Comparison of ENCODE assay signal across 15 cellular contexts in the genomic region with DNA sequence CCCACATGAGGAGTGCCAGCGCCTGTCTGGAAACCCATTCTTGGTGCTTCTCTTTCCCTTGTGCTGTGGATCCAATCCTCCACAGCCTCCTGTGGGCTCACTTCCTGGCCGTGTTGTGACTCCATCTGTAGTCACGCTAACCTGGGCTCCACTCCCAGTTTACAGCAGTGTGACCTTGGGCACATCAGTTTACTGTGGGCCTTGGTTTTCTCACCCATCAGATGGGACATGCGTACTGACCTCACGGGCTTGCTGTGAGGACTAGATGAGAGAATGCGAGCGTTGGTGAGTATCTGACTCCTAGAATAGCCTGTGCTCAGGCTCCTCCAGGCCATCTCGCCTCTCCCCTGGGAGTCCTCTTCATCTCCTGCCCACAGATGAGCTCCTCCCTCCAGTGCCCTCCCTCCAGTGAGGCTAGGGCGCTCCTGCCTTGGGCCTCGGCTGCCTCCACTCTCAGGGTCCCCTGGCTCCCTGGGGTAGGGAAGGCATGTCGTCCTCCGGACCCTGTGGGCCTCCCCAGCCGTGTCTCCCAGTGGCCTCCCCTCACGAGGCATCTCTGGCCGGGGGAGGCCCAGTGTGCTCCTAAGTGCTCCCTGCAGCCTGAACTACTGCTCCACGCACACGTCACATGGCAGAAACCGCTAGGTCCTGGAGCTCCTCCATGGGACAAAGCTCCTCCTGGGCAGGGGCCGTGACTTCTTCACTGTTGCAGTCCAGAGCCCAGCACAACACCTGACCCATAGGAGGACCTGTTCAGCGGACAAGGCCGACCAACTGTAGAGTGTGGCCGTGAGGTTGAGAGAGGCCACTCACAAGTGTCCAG. TPM values are rescaled to one million over a fixed set of nuclear protein-coding genes. Genes with fewer than 3 reads are reported as not detected.
A peak's percentile ranks its signal among the peaks of the same experiment; 100 is the strongest.
DNase-seq lines count a peak whose midpoint lies in the region; FAIRE-seq and TF ChIP-seq lines count a peak whose summit lies in the region.
"Had no signal": no experiment of that assay in that cellular context is flagged by ENCODE, and none has a peak within 500 bp of the region (broad histone marks: within the 10 kb centered on the region; RNA-seq: fewer than 3 reads in every experiment).

No MANE protein-coding gene starts in this region.

- no peaks in the 10 kb centered on the region for H3K9me3 ChIP-seq in CD4-positive, alpha-beta memory T cell (ENCODE audit: control insufficient read depth in 1 of 2, low read length in 2 of 2)
- H3K9me3 ChIP-seq in astrocyte (ENCODE audit: insufficient read depth, low read depth, low read length) (no peaks in the 10 kb centered on the region), neural progenitor cell (ENCODE audit: low read depth) (no peaks in the 10 kb centered on the region), BE2C (no peaks in the 10 kb centered on the region), uterus (no peaks in the 10 kb centered on the region)
- H3K9me3 ChIP-seq: pancreas, suprapubic skin had no signal

- H3F3A ChIP-seq in neural progenitor cell (ENCODE audit: low read depth) = peaks cover 12% of the 10 kb centered on the region

- peak overlapping the region in 1 of 2 donors; percentile 36 for H3K4me3 ChIP-seq in CD4-positive, alpha-beta memory T cell (ENCODE audit: low read length in 2 of 2)
- H3K4me3 ChIP-seq in astrocyte (ENCODE audit: insufficient read depth, low read depth, low read length) (no peak overlapping the region), neural progenitor cell (no peak overlapping the region), BE2C (ENCODE audit: low read depth, low read length) (no peak overlapping the region), uterus (no peak overlapping the region)
- H3K4me3 ChIP-seq: pancreas, suprapubic skin had no signal

- peaks cover 6 to 10% of the 10 kb centered on the region in 2 donors for H3K36me3 Mint-ChIP-seq in CD4-positive, alpha-beta memory T cell
- H3K36me3 Mint-ChIP-seq in IgD-negative memory B cell (no peaks in the 10 kb centered on the region), astrocyte (ENCODE audit: low read depth, unreplicated experiment) (peaks cover 2% of the 10 kb centered on the region), neural progenitor cell (peaks cover 7% of the 10 kb centered on the region)

- POLR2A ChIA-PET in CD4-positive, alpha-beta memory T cell (lab: Charles Lee; ENCODE audit: partially characterized antibody) = interaction anchor here (0.6 to 8.1 kb wide), 24 partner anchors 6 to 525 kb away, joined by 3 to 157 read pairs (median 4); a partner anchor contains a TSS

- peaks cover 63% of the 10 kb centered on the region for H3K4me1 ChIP-seq in CD4-positive, alpha-beta memory T cell (ENCODE audit: insufficient read depth, low read length)
- H3K4me1 ChIP-seq in astrocyte (ENCODE audit: insufficient read depth, low read length) (peaks cover 6% of the 10 kb centered on the region), neural progenitor cell (peaks cover 14% of the 10 kb centered on the region), BE2C (peaks cover 3% of the 10 kb centered on the region; the same call in 1 of the 2 replicates), uterus (no peaks in the 10 kb centered on the region)
- H3K4me1 ChIP-seq: pancreas had no signal

- no peak for DNase-seq in CD4-positive, alpha-beta memory T cell
- no peak for DNase-seq in astrocyte (ENCODE audit: low read depth)
- no peak for DNase-seq in neural progenitor cell (ENCODE audit: low spot score)
- DNase-seq in BE2C = no peak
- DNase-seq in stimulated activated naive CD4-positive, alpha-beta T cell treated with Interleukin-2 at 50 U/mL for 16 hours (lab: John Stamatoyannopoulos, UW) = no peak
- no peak for DNase-seq in NCI-H146 treated with DMSO at 0.1 percent for 48 hours (lab: John Stamatoyannopoulos, UW; ENCODE audit: unreplicated experiment)
- DNase-seq in uterus = no peak
- DNase-seq: Calu3; NCI-H1105 treated with DMSO at 0.1 percent for 48 hours; NK-92 treated with Interleukin-12 subunit alpha and Interleukin-12 subunit beta, amount 100 ng/mL, for 24 hours; pancreas; stimulated activated CD4-positive, alpha-beta T cell treated with anti-CD3 and anti-CD28 coated beads, Interleukin-2, amount 100 ng/mL, for 48 hours had no signal

- CTCF ChIA-PET in CD4-positive, alpha-beta memory T cell (lab: Charles Lee; ENCODE audit: partially characterized antibody) = interaction anchor here (1.0 to 18.1 kb wide), 9 partner anchors 13 to 137 kb away, joined by 3 to 214 read pairs (median 4); no protein-coding TSS in a partner anchor

- H2AFZ ChIP-seq in astrocyte (ENCODE audit: low read depth, low read length) (no peak overlapping the region), neural progenitor cell (replicated peaks) (no peak overlapping the region)

- no peaks in the 10 kb centered on the region for H3K36me3 ChIP-seq in CD4-positive, alpha-beta memory T cell (ENCODE audit: insufficient read depth, low read length)
- H3K36me3 ChIP-seq in astrocyte (ENCODE audit: insufficient read depth, low read length) (no peaks in the 10 kb centered on the region), neural progenitor cell (no peaks in the 10 kb centered on the region), BE2C (no peaks in the 10 kb centered on the region), uterus (no peaks in the 10 kb centered on the region)
- H3K36me3 ChIP-seq: pancreas, suprapubic skin had no signal

- no peaks in the 10 kb centered on the region for H3K9me3 Mint-ChIP-seq in CD4-positive, alpha-beta memory T cell
- no peaks in the 10 kb centered on the region for H3K9me3 Mint-ChIP-seq in IgD-negative memory B cell
- no peaks in the 10 kb centered on the region for H3K9me3 Mint-ChIP-seq in astrocyte (ENCODE audit: unreplicated experiment)
- no peaks in the 10 kb centered on the region for H3K9me3 Mint-ChIP-seq in neural progenitor cell

- H3K4me2 ChIP-seq in astrocyte (ENCODE audit: low read length) (no peak overlapping the region), neural progenitor cell (no peak overlapping the region)

- no peak for FAIRE-seq in astrocyte (lab: Jason Lieb, UNC)
- FAIRE-seq: pancreas had no signal

- H3K27ac ChIP-seq in CD4-positive, alpha-beta memory T cell (ENCODE audit: low read depth, low read length) = peak overlapping the region; percentile 75
- H3K27ac ChIP-seq in astrocyte (ENCODE audit: low read depth, low read length) (no peak overlapping the region), neural progenitor cell (no peak overlapping the region), uterus (no peak overlapping the region)
- H3K27ac ChIP-seq: pancreas had no signal

- no peaks in the 10 kb centered on the region for H4K20me1 ChIP-seq in astrocyte (ENCODE audit: insufficient read depth, low read length)
- peaks cover 5% of the 10 kb centered on the region for H4K20me1 ChIP-seq in neural progenitor cell (ENCODE audit: low read depth)

- intact Hi-C loops in CD4-positive, alpha-beta memory T cell (cut with micrococcal nuclease) = no loop called here
- intact Hi-C loops in uterus (cut with DNase I; ENCODE audit: low total_unique reads) = no loop called here

- H3K79me2 ChIP-seq in astrocyte (ENCODE audit: insufficient read depth, low read length) (no peaks in the 10 kb centered on the region), neural progenitor cell (ENCODE audit: low read depth) (no peaks in the 10 kb centered on the region)

- TF ChIP-seq CTCF in astrocyte (IDR thresholded peaks at IDR 0.05; ENCODE audit: insufficient read depth, low read depth, low read length) (no peak), neural progenitor cell (IDR thresholded peaks at IDR 0.05) (no peak), BE2C (IDR thresholded peaks at IDR 0.05; ENCODE audit: low read depth, low read length) (no peak), uterus (IDR thresholded peaks at IDR 0.05) (no peak)

- peak overlapping the region in 7 of 8 donors; percentile 39 to 83 (median 73) for H3K4me3 Mint-ChIP-seq in CD4-positive, alpha-beta memory T cell
- H3K4me3 Mint-ChIP-seq in IgD-negative memory B cell (peak overlapping the region; percentile 22 to 93 (median 62)), astrocyte (ENCODE audit: unreplicated experiment) (no peak overlapping the region), neural progenitor cell (no peak overlapping the region)

- no peak for TF ChIP-seq POLR2A in uterus (IDR thresholded peaks at IDR 0.05)

- H3K27me3 ChIP-seq in CD4-positive, alpha-beta memory T cell (ENCODE audit: insufficient read depth, low read length) = no peaks in the 10 kb centered on the region
- H3K27me3 ChIP-seq in astrocyte (ENCODE audit: insufficient read depth, low read length) (peaks cover 15% of the 10 kb centered on the region), neural progenitor cell (peaks cover 27% of the 10 kb centered on the region), BE2C (no peaks in the 10 kb centered on the region), uterus (no peaks in the 10 kb centered on the region)
- H3K27me3 ChIP-seq: pancreas, suprapubic skin had no signal

- H3K27me3 Mint-ChIP-seq in CD4-positive, alpha-beta memory T cell = no peaks in the 10 kb centered on the region
- H3K27me3 Mint-ChIP-seq in IgD-negative memory B cell (peaks cover 3% of the 10 kb centered on the region), astrocyte (ENCODE audit: low read depth, unreplicated experiment) (peaks cover 26% of the 10 kb centered on the region), neural progenitor cell (ENCODE audit: insufficient read depth, low read depth) (peaks cover 9% of the 10 kb centered on the region)

- H3K4me1 Mint-ChIP-seq in CD4-positive, alpha-beta memory T cell = peaks cover 34 to 77% (median 57%) of the 10 kb centered on the region in 4 donors
- H3K4me1 Mint-ChIP-seq in IgD-negative memory B cell (peaks cover 27 to 38% (median 33%) of the 10 kb centered on the region in 3 donors), astrocyte (ENCODE audit: low read depth, unreplicated experiment) (peaks cover 3% of the 10 kb centered on the region), neural progenitor cell (peaks cover 40% of the 10 kb centered on the region)

- H3K9ac ChIP-seq in astrocyte (ENCODE audit: low read length) = no peak overlapping the region
- H3K9ac ChIP-seq in neural progenitor cell = no peak overlapping the region

- peak overlapping the region; percentile 83 to 99 (median 97) for H3K27ac Mint-ChIP-seq in CD4-positive, alpha-beta memory T cell
- H3K27ac Mint-ChIP-seq in IgD-negative memory B cell (peak overlapping the region; percentile 60 to 95 (median 93)), astrocyte (ENCODE audit: unreplicated experiment) (peak overlapping the region; percentile 41), neural progenitor cell (peak overlapping the region; percentile 11)

RNA-seq across cellular contexts. Expression of a gene that starts 5.2 kb away (rescaled TPM):
- under 1 TPM; 0.19 to 0.20 TPM for total RNA-seq in CD4-positive, alpha-beta memory T cell
- not detected for polyA plus RNA-seq in CD4-positive, alpha-beta memory T cell
- polyA plus RNA-seq in IgD-negative memory B cell = not detected
- total RNA-seq in astrocyte (0.31 and 0.48 TPM in 2 replicates), neural progenitor cell (ENCODE audit: low replicate concordance) (0.49 and 1.7 TPM in 2 replicates), uterus (10 to 100 TPM in 1 of 4 donors, 1 to 10 TPM in 1, under 1 TPM in 2; 0.51 to 14.0 (median 1.0) TPM)
- not detected for polyA plus RNA-seq in BE2C (2012; ENCODE audit: insufficient read depth, insufficient read length, low read depth)
- total RNA-seq: Calu3 had no signal
- polyA plus RNA-seq: liver had no signal

RNA-seq across cellular contexts. Expression of a gene that starts 42.7 kb away (rescaled TPM):
- total RNA-seq in CD4-positive, alpha-beta memory T cell = 100 to 1,000 TPM; 183 to 184 TPM
- polyA plus RNA-seq in CD4-positive, alpha-beta memory T cell = 10 to 100 TPM; 36.2 to 66.9 TPM
- 52.7 TPM for polyA plus RNA-seq in IgD-negative memory B cell
- total RNA-seq in astrocyte = 145 and 154 TPM in 2 replicates
- total RNA-seq in neural progenitor cell (ENCODE audit: low replicate concordance) = 64.3 and 72.8 TPM in 2 replicates
- polyA plus RNA-seq in BE2C (2012; ENCODE audit: insufficient read depth, insufficient read length, low read depth) = 46.4 TPM
- 100 to 1,000 TPM in 3 of 4 donors, 10 to 100 TPM in 1; 34.7 to 118 (median 109) TPM for total RNA-seq in uterus

Comparison
In these comparisons a context has a peak if more than half of its experiments do, and no peak if none do; other contexts are left out.
1. H3K27ac Mint-ChIP-seq: peak in every context shown above with its lines; median percentile 97 in CD4-positive, alpha-beta memory T cell; 93 in IgD-negative memory B cell; 41 in astrocyte; 11 in neural progenitor cell.
2. H3K4me3 Mint-ChIP-seq: peak in CD4-positive, alpha-beta memory T cell (7 of 8) and IgD-negative memory B cell (4 of 4); none in astrocyte (single experiment) and neural progenitor cell (single experiment).